16 cellular contexts compared by ENCODE assay signal in genomic region chr17:41139865-41140264, GRCh38. TPM values are rescaled to one million over a fixed set of nuclear protein-coding genes. Genes with fewer than 3 reads are reported as not detected.
"Had no signal": no experiment of that assay in that cellular context is flagged by ENCODE, and none has a peak within 500 bp of the region (broad histone marks: within the 10 kb centered on the region; RNA-seq: fewer than 3 reads in every experiment).

No MANE protein-coding gene starts in this region.

RNA-seq across cellular contexts. Expression of gene KRTAP4-6, which starts 0.5 kb away (rescaled TPM):
- total RNA-seq: dermis microvascular lymphatic vessel endothelial cell; esophagus mucosa; gastroesophageal sphincter; heart right ventricle; left ventricle myocardium superior; lung; mesothelial cell of epicardium; mucosa of descending colon; natural killer cell treated with Interleukin-12 subunit alpha and Interleukin-12 subunit beta and Interleukin-15 and Interleukin-18, amount 100 ng/mL, for 72 hours; ovary; pulmonary artery endothelial cell; thoracic aorta; tibial nerve; upper lobe of right lung; vagina had no signal
- polyA plus RNA-seq: heart right ventricle, lung, ovary, small intestine had no signal

RNA-seq across cellular contexts. Expression of gene KRTAP4-5, which starts 9.8 kb away (rescaled TPM):
- total RNA-seq: dermis microvascular lymphatic vessel endothelial cell; esophagus mucosa; gastroesophageal sphincter; heart right ventricle; left ventricle myocardium superior; lung; mesothelial cell of epicardium; mucosa of descending colon; natural killer cell treated with Interleukin-12 subunit alpha and Interleukin-12 subunit beta and Interleukin-15 and Interleukin-18, amount 100 ng/mL, for 72 hours; ovary; pulmonary artery endothelial cell; thoracic aorta; tibial nerve; upper lobe of right lung; vagina had no signal
- polyA plus RNA-seq: heart right ventricle, lung, ovary, small intestine had no signal

RNA-seq across cellular contexts. Expression of gene KRTAP4-12, which starts 15.9 kb away (rescaled TPM):
- total RNA-seq: dermis microvascular lymphatic vessel endothelial cell; esophagus mucosa; gastroesophageal sphincter; heart right ventricle; left ventricle myocardium superior; lung; mesothelial cell of epicardium; mucosa of descending colon; natural killer cell treated with Interleukin-12 subunit alpha and Interleukin-12 subunit beta and Interleukin-15 and Interleukin-18, amount 100 ng/mL, for 72 hours; ovary; pulmonary artery endothelial cell; thoracic aorta; tibial nerve; upper lobe of right lung; vagina had no signal
- polyA plus RNA-seq: heart right ventricle, lung, ovary, small intestine had no signal

RNA-seq across cellular contexts. Expression of gene KRTAP4-4, which starts 20.7 kb away (rescaled TPM):
- total RNA-seq: dermis microvascular lymphatic vessel endothelial cell; esophagus mucosa; gastroesophageal sphincter; heart right ventricle; left ventricle myocardium superior; lung; mesothelial cell of epicardium; mucosa of descending colon; natural killer cell treated with Interleukin-12 subunit alpha and Interleukin-12 subunit beta and Interleukin-15 and Interleukin-18, amount 100 ng/mL, for 72 hours; ovary; pulmonary artery endothelial cell; thoracic aorta; tibial nerve; upper lobe of right lung; vagina had no signal
- polyA plus RNA-seq: heart right ventricle, lung, ovary, small intestine had no signal

RNA-seq across cellular contexts. Expression of gene KRTAP4-11, which starts 21.7 kb away (rescaled TPM):
- total RNA-seq: dermis microvascular lymphatic vessel endothelial cell; esophagus mucosa; gastroesophageal sphincter; heart right ventricle; left ventricle myocardium superior; mesothelial cell of epicardium; mucosa of descending colon; natural killer cell treated with Interleukin-12 subunit alpha and Interleukin-12 subunit beta and Interleukin-15 and Interleukin-18, amount 100 ng/mL, for 72 hours; ovary; pulmonary artery endothelial cell; thoracic aorta; tibial nerve; upper lobe of right lung; vagina had no signal
- polyA plus RNA-seq: heart right ventricle, lung, ovary, small intestine had no signal
